Comparison of ENCODE assay signal across 22 cellular contexts in genomic region chr9:70567511-70567910, GRCh38.
"Had no signal": no experiment of that assay in that cellular context is flagged by ENCODE, and none has a peak within 500 bp of the region (broad histone marks: within the 10 kb centered on the region; RNA-seq: fewer than 3 reads in every experiment).

No MANE protein-coding gene starts in this region.

- H3K27ac ChIP-seq: breast epithelium, colonic mucosa, esophagus muscularis mucosa, heart left ventricle, ovary, psoas muscle, right atrium auricular region, testis, upper lobe of left lung had no signal

- H3K27ac Mint-ChIP-seq: activated CD4-positive, alpha-beta memory T cell treated with anti-CD3 and anti-CD28 coated beads, Interleukin-2, amount 10 ng/mL, durations not matched to agents 7 days and 5 days; activated naive CD4-positive, alpha-beta T cell treated with anti-CD3 and anti-CD28 coated beads, Interleukin-2, amount 50 U/mL, for 72 hours; activated T-helper 1 cell treated with anti-CD3 and anti-CD28 coated beads, Interleukin-12 subunit alpha, Interleukin-12 subunit beta, Interleukin-2, Interleukin-4 antibody, amounts not matched to agents 30 ng/mL and 10 ng/mL and 1 ng/mL, durations not matched to agents 14 hours and 24 hours and 36 hours; stimulated activated memory B cell treated with anti-CD40 and anti-IgM and Interleukin-4, amounts not matched to agents 10 μg/mL and 1 μg/mL and 100 μg/mL, for 72 hours had no signal

- H3K4me1 ChIP-seq: breast epithelium, colonic mucosa, testis had no signal

- H3K27me3 ChIP-seq: breast epithelium, colonic mucosa, esophagus muscularis mucosa, heart left ventricle, ovary, right atrium auricular region, testis, upper lobe of left lung had no signal

- H3K9me3 ChIP-seq: breast epithelium, colonic mucosa, esophagus muscularis mucosa, heart left ventricle, ovary, psoas muscle, right atrium auricular region, SK-N-SH, testis, upper lobe of left lung had no signal

- H3K4me3 ChIP-seq: breast epithelium, colonic mucosa, esophagus muscularis mucosa, heart left ventricle, lung, ovary, psoas muscle, right atrium auricular region, testis, upper lobe of left lung had no signal

- H3K9me3 Mint-ChIP-seq: activated CD4-positive, alpha-beta memory T cell treated with anti-CD3 and anti-CD28 coated beads, Interleukin-2, amount 10 ng/mL, durations not matched to agents 7 days and 5 days; activated T-helper 1 cell treated with anti-CD3 and anti-CD28 coated beads, Interleukin-12 subunit alpha, Interleukin-12 subunit beta, Interleukin-2, Interleukin-4 antibody, amounts not matched to agents 30 ng/mL and 10 ng/mL and 1 ng/mL, durations not matched to agents 14 hours and 24 hours and 36 hours; central memory CD8-positive, alpha-beta T cell; neural crest cell; stimulated activated memory B cell treated with anti-CD40 and anti-IgM and Interleukin-4, amounts not matched to agents 10 μg/mL and 1 μg/mL and 100 μg/mL, for 72 hours had no signal

- H3K36me3 Mint-ChIP-seq: stimulated activated memory B cell treated with anti-CD40 and anti-IgM and Interleukin-4, amounts not matched to agents 10 μg/mL and 1 μg/mL and 100 μg/mL, for 72 hours had no signal

- H3K9ac ChIP-seq: SK-N-SH had no signal

- H3K36me3 ChIP-seq: breast epithelium, colonic mucosa, esophagus muscularis mucosa, heart left ventricle, ovary, right atrium auricular region, upper lobe of left lung had no signal

- H3K27me3 Mint-ChIP-seq: activated CD4-positive, alpha-beta memory T cell treated with anti-CD3 and anti-CD28 coated beads, Interleukin-2, amount 10 ng/mL, durations not matched to agents 7 days and 5 days; central memory CD8-positive, alpha-beta T cell; stimulated activated memory B cell treated with anti-CD40 and anti-IgM and Interleukin-4, amounts not matched to agents 10 μg/mL and 1 μg/mL and 100 μg/mL, for 72 hours had no signal

- H3K4me3 Mint-ChIP-seq: activated CD4-positive, alpha-beta memory T cell treated with anti-CD3 and anti-CD28 coated beads, Interleukin-2, amount 10 ng/mL, durations not matched to agents 7 days and 5 days; activated T-helper 1 cell treated with anti-CD3 and anti-CD28 coated beads, Interleukin-12 subunit alpha, Interleukin-12 subunit beta, Interleukin-2, Interleukin-4 antibody, amounts not matched to agents 30 ng/mL and 10 ng/mL and 1 ng/mL, durations not matched to agents 14 hours and 24 hours and 36 hours; central memory CD8-positive, alpha-beta T cell; naive thymus-derived CD4-positive, alpha-beta T cell; neural crest cell; stimulated activated memory B cell treated with anti-CD40 and anti-IgM and Interleukin-4, amounts not matched to agents 10 μg/mL and 1 μg/mL and 100 μg/mL, for 72 hours had no signal

- ATAC-seq: activated naive CD4-positive, alpha-beta T cell treated with anti-CD3 and anti-CD28 coated beads, Interleukin-2, amount 50 U/mL, for 72 hours; heart left ventricle; naive thymus-derived CD4-positive, alpha-beta T cell; psoas muscle; stimulated activated memory B cell treated with anti-CD40 and anti-IgM and Interleukin-4, amounts not matched to agents 10 μg/mL and 1 μg/mL and 100 μg/mL, for 72 hours had no signal

- DNase-seq: activated CD4-positive, alpha-beta memory T cell treated with anti-CD3 and anti-CD28 coated beads, Interleukin-2, amount 10 ng/mL, durations not matched to agents 7 days and 5 days; activated CD4-positive, alpha-beta T cell treated with anti-CD3 and anti-CD28 coated beads for 48 hours; activated gamma-delta T cell treated with Interleukin-2 at 50 U/mL for 16 hours; aorta; colonic mucosa; heart left ventricle; kidney; naive thymus-derived CD4-positive, alpha-beta T cell; ovary; psoas muscle; SK-N-SH; testis; upper lobe of left lung had no signal

- H3K4me2 ChIP-seq: SK-N-SH had no signal

- FAIRE-seq: kidney had no signal
